1 cellular context compared by ENCODE assay signal in genomic region chr19:29831041-29831548, GRCh38.
TF ChIP-seq lines count a peak whose summit lies in the region.

No MANE protein-coding gene starts in this region.

TF ChIP-seq in SK-N-SH, 30 proteins besides CTCF, POLR2A, EP300 and RAD21 (continued from another document):
- TF ChIP-seq SMC3 (IDR thresholded peaks at IDR 0.05; ENCODE audit: low read depth, low read length) (no peak), REST (IDR thresholded peaks at IDR 0.05; ENCODE audit: low read depth, low read length) (no peak), PBX3 (IDR thresholded peaks at IDR 0.05) (no peak), SIN3A (IDR thresholded peaks at IDR 0.05; ENCODE audit: borderline replicate concordance, low read depth, low read length) (no peak), GABPA (IDR thresholded peaks at IDR 0.05; ENCODE audit: low read depth) (no peak), CHD2 (IDR thresholded peaks at IDR 0.05; ENCODE audit: low read length, partially characterized antibody) (no peak), IRF3 (IDR thresholded peaks at IDR 0.05; ENCODE audit: low read depth, low read length) (no peak)
